Comparison of ENCODE assay signal across 1 cellular context in the genomic region with DNA sequence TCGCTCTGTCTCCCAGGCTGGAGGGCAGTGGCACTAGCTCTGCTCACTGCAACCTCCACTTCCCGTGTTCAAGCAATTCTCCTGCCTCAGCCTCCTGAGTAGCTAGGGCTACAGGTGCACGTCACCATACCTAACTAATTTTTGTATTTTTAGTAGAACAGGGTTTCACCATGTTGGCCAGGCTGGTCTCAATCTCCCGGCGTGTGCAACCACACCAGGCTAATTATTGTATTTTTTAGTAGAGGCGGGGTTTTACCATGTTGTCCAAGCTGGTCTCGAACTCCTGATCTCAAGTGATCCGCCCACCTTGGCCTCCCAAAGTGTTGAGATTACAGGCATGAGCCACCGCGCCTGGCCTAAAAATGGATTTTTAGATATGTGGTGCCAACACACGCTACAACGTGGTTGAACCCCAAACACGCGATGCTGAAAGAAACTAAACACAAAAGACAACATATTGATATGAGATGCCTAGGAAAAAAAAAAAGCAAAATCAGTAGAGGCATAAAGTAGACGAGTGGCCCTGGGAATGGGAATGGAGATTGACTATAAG.
TF ChIP-seq lines count a peak whose summit lies in the region.

No MANE protein-coding gene starts in this region.

TF ChIP-seq in GM12878, 131 proteins besides CTCF, POLR2A, EP300 and RAD21:
- 0 out of 2 replicates have a peak, but pooled peaks have one; percentile 54 for TF ChIP-seq SMARCA5 (IDR thresholded peaks at IDR 0.05)
- TF ChIP-seq ZNF217 (IDR thresholded peaks at IDR 0.05), result peak; percentile 94
- peak; percentile 39; the same call in 1 of the 2 replicates for TF ChIP-seq ZNF24 (IDR thresholded peaks at IDR 0.05)
- TF ChIP-seq, protein P1, sequence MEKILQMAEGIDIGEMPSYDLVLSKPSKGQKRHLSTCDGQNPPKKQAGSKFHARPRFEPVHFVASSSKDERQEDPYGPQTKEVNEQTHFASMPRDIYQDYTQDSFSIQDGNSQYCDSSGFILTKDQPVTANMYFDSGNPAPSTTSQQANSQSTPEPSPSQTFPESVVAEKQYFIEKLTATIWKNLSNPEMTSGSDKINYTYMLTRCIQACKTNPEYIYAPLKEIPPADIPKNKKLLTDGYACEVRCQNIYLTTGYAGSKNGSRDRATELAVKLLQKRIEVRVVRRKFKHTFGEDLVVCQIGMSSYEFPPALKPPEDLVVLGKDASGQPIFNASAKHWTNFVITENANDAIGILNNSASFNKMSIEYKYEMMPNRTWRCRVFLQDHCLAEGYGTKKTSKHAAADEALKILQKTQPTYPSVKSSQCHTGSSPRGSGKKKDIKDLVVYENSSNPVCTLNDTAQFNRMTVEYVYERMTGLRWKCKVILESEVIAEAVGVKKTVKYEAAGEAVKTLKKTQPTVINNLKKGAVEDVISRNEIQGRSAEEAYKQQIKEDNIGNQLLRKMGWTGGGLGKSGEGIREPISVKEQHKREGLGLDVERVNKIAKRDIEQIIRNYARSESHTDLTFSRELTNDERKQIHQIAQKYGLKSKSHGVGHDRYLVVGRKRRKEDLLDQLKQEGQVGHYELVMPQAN (conservative IDR thresholded peaks at IDR 0.05), result 0 out of 2 replicates have a peak, but pooled peaks have one; percentile 18
- TF ChIP-seq MXI1 (IDR thresholded peaks at IDR 0.05; ENCODE audit: low read depth, low read length), result 0 out of 2 replicates have a peak, but pooled peaks have one; percentile 15
